Comparison of ENCODE assay signal across 8 cellular contexts in the genomic region with DNA sequence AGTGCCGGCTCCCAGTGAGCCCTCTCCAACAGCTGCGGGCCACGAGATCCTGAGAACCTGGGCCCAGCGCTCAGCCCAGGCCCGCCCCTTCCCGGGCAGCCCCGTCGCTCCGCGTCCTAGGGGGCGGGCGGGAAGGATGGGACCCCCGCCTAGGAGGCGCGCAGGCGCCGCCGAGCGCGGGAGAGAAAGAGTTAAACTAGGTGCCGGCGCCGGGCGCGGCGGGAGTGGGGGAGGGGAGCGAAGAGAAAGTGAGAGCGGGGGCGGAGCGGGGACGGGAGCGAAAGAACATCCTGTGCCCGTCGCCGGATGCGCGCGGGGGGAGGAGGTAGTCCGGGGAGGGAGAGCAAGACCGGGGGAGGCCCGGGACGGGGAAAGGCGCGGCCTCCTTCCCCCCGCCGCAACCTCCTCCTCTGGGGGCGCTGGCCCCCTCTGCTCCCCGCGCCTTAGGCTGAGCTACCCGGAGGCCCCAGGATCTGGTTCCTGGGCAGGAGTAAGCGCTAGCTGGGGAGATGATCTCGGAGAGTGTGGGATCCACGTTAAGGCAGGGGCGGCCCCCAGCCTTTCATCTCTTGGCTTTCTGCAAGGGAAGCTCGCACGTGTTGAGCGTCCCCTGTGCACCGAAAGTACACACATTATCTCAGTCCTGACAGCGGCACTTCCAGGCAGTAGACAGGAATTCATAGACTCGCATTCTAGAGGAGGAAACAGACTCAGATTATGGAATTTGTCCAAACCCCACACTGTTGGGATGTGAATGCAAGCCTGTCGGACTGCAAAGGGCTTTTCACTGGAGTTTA. TPM values are rescaled to one million over a fixed set of nuclear protein-coding genes. Genes with fewer than 3 reads are reported as not detected.
DNase-seq lines count a peak whose midpoint lies in the region; ATAC-seq and TF ChIP-seq lines count a peak whose summit lies in the region.

No MANE protein-coding gene starts in this region.

- H3K36me3 ChIP-seq in ovary (no peaks in the 10 kb centered on the region), thymus (ENCODE audit: control insufficient read depth, insufficient read depth) (no peaks in the 10 kb centered on the region)

- H3K9me3 Mint-ChIP-seq in activated naive CD8-positive, alpha-beta T cell treated with anti-CD3 and anti-CD28 coated beads for 36 hours: no peaks in the 10 kb centered on the region

- 1% methylated on average over 45 to 61 of the region's 61 CpGs for WGBS in ovary, 3 donors
- WGBS in thymus: 1% methylated on average over 61 of the region's 61 CpGs

- H3K4me3 ChIP-seq in ovary (peak overlapping the region; percentile 86), thymus (ENCODE audit: low read length) (peak overlapping the region; percentile 75)

- peak overlapping the region; percentile 93 for H3K27ac Mint-ChIP-seq in activated naive CD8-positive, alpha-beta T cell treated with anti-CD3 and anti-CD28 coated beads for 36 hours

- H3K27me3 ChIP-seq in ovary: no peaks in the 10 kb centered on the region
- no peaks in the 10 kb centered on the region for H3K27me3 ChIP-seq in thymus (ENCODE audit: control insufficient read depth, insufficient read depth)

- peak; percentile 48 for ATAC-seq in GM21737 (IDR thresholded peaks at IDR 0.05; ENCODE audit: unreplicated experiment)

- no peaks in the 10 kb centered on the region for H3K27me3 Mint-ChIP-seq in activated naive CD8-positive, alpha-beta T cell treated with anti-CD3 and anti-CD28 coated beads for 36 hours

- H3K36me3 Mint-ChIP-seq in activated naive CD8-positive, alpha-beta T cell treated with anti-CD3 and anti-CD28 coated beads for 36 hours: peaks cover 7% of the 10 kb centered on the region

- H3K4me3 Mint-ChIP-seq in activated naive CD8-positive, alpha-beta T cell treated with anti-CD3 and anti-CD28 coated beads for 36 hours: peak overlapping the region; percentile 84

- TF ChIP-seq CTCF in ovary (IDR thresholded peaks at IDR 0.05): peak in 1 of 3 donors; percentile 56

- H3K9me3 ChIP-seq in ovary: no peaks in the 10 kb centered on the region
- no peaks in the 10 kb centered on the region for H3K9me3 ChIP-seq in thymus (ENCODE audit: control insufficient read depth)

- peak; percentile 73 for TF ChIP-seq EP300 in ovary (IDR thresholded peaks at IDR 0.05)

- intact Hi-C loops in head of caudate nucleus (cut with DNase I) (no loop called here), ovary (cut with DNase I) (loop anchor here in 2 of 4 donors (1.0 to 10.0 kb wide), 3 partner anchors 143 to 237 kb away; a partner anchor contains a TSS)

- H3K27ac ChIP-seq in ovary: peak overlapping the region; percentile 97
- H3K27ac ChIP-seq in thymus (ENCODE audit: low read depth): peak overlapping the region; percentile 100

- peaks cover 16% of the 10 kb centered on the region for H3K4me1 ChIP-seq in ovary (ENCODE audit: insufficient read depth)
- peaks cover 62% of the 10 kb centered on the region for H3K4me1 ChIP-seq in thymus (ENCODE audit: control insufficient read depth, insufficient read depth, low read length)

- peak; percentile 56 for TF ChIP-seq POLR2A in ovary (IDR thresholded peaks at IDR 0.05)

- peaks cover 61% of the 10 kb centered on the region for H3K4me1 Mint-ChIP-seq in activated naive CD8-positive, alpha-beta T cell treated with anti-CD3 and anti-CD28 coated beads for 36 hours

- DNase-seq in EL (peak; percentile 86), LHCN-M2 (ENCODE audit: low read depth) (peak; percentile 94), SKM-1 (lab: John Stamatoyannopoulos, UW; ENCODE audit: unreplicated experiment) (peak; percentile 83), head of caudate nucleus (peak; percentile 76 to 97 (median 93)), ovary (peak; percentile 97 to 99 (median 99))
- DNase-seq in activated naive CD8-positive, alpha-beta T cell treated with anti-CD3 and anti-CD28 coated beads for 36 hours: peak; percentile 96

RNA-seq across cellular contexts. Expression of a gene that starts 4.9 kb away (rescaled TPM):
- total RNA-seq in LHCN-M2 (2014; rRNA removed): 0.29 TPM in 1 of 2 replicates, not detected in the other
- 0.44 TPM for polyA plus RNA-seq in LHCN-M2 (2012)
- 1 to 10 TPM; 1.8 to 2.0 TPM for total RNA-seq in activated naive CD8-positive, alpha-beta T cell treated with anti-CD3 and anti-CD28 coated beads for 36 hours
- total RNA-seq in ovary: 1 to 10 TPM in 4 of 7 donors, under 1 TPM in 3; 0.34 to 1.9 (median 1.0) TPM
- polyA plus RNA-seq in ovary: 1 to 10 TPM in 1 of 2 donors, under 1 TPM in 1; 0.97 to 1.3 TPM
- 26.6 TPM for polyA plus RNA-seq in thymus

RNA-seq across cellular contexts. Expression of a gene that starts 43.2 kb away (rescaled TPM):
- 68.0 and 105 TPM in 2 replicates for total RNA-seq in LHCN-M2 (2014; rRNA removed)
- polyA plus RNA-seq in LHCN-M2 (2012): 49.2 TPM
- 100 to 1,000 TPM; 110 TPM for total RNA-seq in activated naive CD8-positive, alpha-beta T cell treated with anti-CD3 and anti-CD28 coated beads for 36 hours
- 100 to 1,000 TPM in 5 of 7 donors, 10 to 100 TPM in 2; 36.2 to 231 (median 142) TPM for total RNA-seq in ovary
- polyA plus RNA-seq in ovary: 100 to 1,000 TPM in 1 of 2 donors, 10 to 100 TPM in 1; 69.2 to 166 TPM
- 338 TPM for polyA plus RNA-seq in thymus

RNA-seq across cellular contexts. Expression of a gene that starts 44.5 kb away (rescaled TPM):
- total RNA-seq in LHCN-M2 (2014; rRNA removed) (not detected in 2 replicates), ovary (not detected)
- 0.44 TPM for polyA plus RNA-seq in LHCN-M2 (2012)
- not detected for total RNA-seq in activated naive CD8-positive, alpha-beta T cell treated with anti-CD3 and anti-CD28 coated beads for 36 hours
- polyA plus RNA-seq in ovary (not detected), thymus (0.09 TPM)

RNA-seq across cellular contexts. Expression of a gene that starts 48.9 kb away (rescaled TPM):
- total RNA-seq in LHCN-M2 (2014; rRNA removed) (not detected in 2 replicates), ovary (not detected)
- polyA plus RNA-seq in LHCN-M2 (2012): not detected
- total RNA-seq in activated naive CD8-positive, alpha-beta T cell treated with anti-CD3 and anti-CD28 coated beads for 36 hours: not detected
- polyA plus RNA-seq in ovary (not detected), thymus (0.14 TPM)

Comparison
In these comparisons a context has a peak if more than half of its experiments do, and no peak if none do; other contexts are left out.
1. Peak in every context shown above with its lines: DNase-seq, ATAC-seq, H3K4me3 ChIP-seq and H3K27ac ChIP-seq.